14 cellular contexts compared by ENCODE assay signal in the genomic region with DNA sequence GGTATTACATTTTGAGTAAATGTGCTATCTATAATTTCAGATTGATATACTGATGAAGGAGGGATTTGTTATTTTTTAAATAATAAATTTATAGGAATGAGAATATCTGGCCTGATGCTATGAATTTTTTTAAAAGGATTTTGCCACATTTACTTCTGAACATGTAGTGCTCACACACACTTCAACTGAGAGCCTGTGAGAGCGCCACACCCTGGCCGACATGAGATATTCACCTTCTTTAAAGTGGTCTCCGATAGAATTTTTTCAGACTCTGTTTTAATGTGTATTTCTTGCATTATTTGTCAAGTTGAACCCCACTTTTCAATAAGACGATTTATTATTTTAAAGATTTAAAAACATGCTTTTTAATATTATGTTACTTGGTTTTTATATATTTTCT.
DNase-seq lines count a peak whose midpoint lies in the region; ATAC-seq, FAIRE-seq and TF ChIP-seq lines count a peak whose summit lies in the region.
"Had no signal": no experiment of that assay in that cellular context is flagged by ENCODE, and none has a peak within 500 bp of the region (broad histone marks: within the 10 kb centered on the region; RNA-seq: fewer than 3 reads in every experiment).

No MANE protein-coding gene starts in this region.

- no peaks in the 10 kb centered on the region for H3K36me3 ChIP-seq in PC-9 (ENCODE audit: low read depth)
- H3K36me3 ChIP-seq: pancreas, vagina had no signal

- CTCF ChIA-PET in PC-9 (lab: Charles Lee), result no interaction called here

- no peak overlapping the region for H3K4me2 ChIP-seq in PC-9

- no peaks in the 10 kb centered on the region for H3K9me2 ChIP-seq in PC-9 (ENCODE audit: insufficient read depth)

- intact Hi-C loops in PC-9 (cut with micrococcal nuclease; ENCODE audit: unreplicated experiment), result no loop called here

- peak; percentile 32 for TF ChIP-seq CTCF in D721Med (IDR thresholded peaks at IDR 0.05; ENCODE audit: insufficient read depth, missing control alignments)
- TF ChIP-seq CTCF in PC-9 (conservative IDR thresholded peaks at IDR 0.05), result peak; percentile 43

- POLR2A ChIA-PET in PC-9 (lab: Charles Lee; ENCODE audit: unreplicated experiment), result no interaction called here

- no peak overlapping the region for H2AFZ ChIP-seq in PC-9

- H3K27ac ChIP-seq in PC-9, result no peak overlapping the region
- H3K27ac ChIP-seq: pancreas, vagina had no signal

- FAIRE-seq in D721Med (lab: Jason Lieb, UNC), result no peak
- FAIRE-seq: pancreas had no signal

- H3K9me3 ChIP-seq in PC-9 (ENCODE audit: insufficient read depth, low read depth), result no peaks in the 10 kb centered on the region
- H3K9me3 ChIP-seq: pancreas, vagina had no signal

- H4K20me1 ChIP-seq in PC-9 (ENCODE audit: insufficient read depth), result no peaks in the 10 kb centered on the region

- no peaks in the 10 kb centered on the region for H3F3A ChIP-seq in PC-9 (ENCODE audit: insufficient read depth, low read depth)

- no peak overlapping the region for H3K4me3 ChIP-seq in PC-9
- H3K4me3 ChIP-seq: pancreas, vagina had no signal

- no peak for DNase-seq in D721Med (ENCODE audit: insufficient read length, low spot score)
- DNase-seq in PC-9, result no peak
- DNase-seq in iPS-NIHi7 (ENCODE audit: extremely low spot score), result peak; percentile 49
- DNase-seq in COLO829 (ENCODE audit: low spot score), result no peak
- DNase-seq in superior temporal gyrus (ENCODE audit: extremely low spot score), result no peak
- DNase-seq in stimulated activated naive CD4-positive, alpha-beta T cell (lab: John Stamatoyannopoulos, UW), result no peak
- DNase-seq: activated CD4-positive, CD25-positive, alpha-beta regulatory T cell treated with anti-CD3 and anti-CD28 coated beads, Interleukin-2, amount 50 U/mL, for 72 hours; DMS79 treated with DMSO at 0.1 percent for 48 hours; Kasumi-1; pancreas had no signal

- BruUV-seq in PC-9 (replicated peaks; lab: Mats Ljungman, UMichigan), result no TSS peak

- H3K4me1 ChIP-seq in PC-9 (replicated peaks; ENCODE audit: insufficient read depth), result no peaks in the 10 kb centered on the region
- H3K4me1 ChIP-seq: pancreas, vagina had no signal

- no peaks in the 10 kb centered on the region for H3K27me3 ChIP-seq in PC-9 (ENCODE audit: insufficient read depth, low read depth)
- H3K27me3 ChIP-seq: pancreas, vagina had no signal

- H3K79me2 ChIP-seq in PC-9 (ENCODE audit: low read depth), result no peaks in the 10 kb centered on the region

- ATAC-seq in GM18519 (IDR thresholded peaks at IDR 0.05; ENCODE audit: low FRiP score, unreplicated experiment) (peak; percentile 46), HG03520 (IDR thresholded peaks at IDR 0.05; ENCODE audit: unreplicated experiment) (no peak)
- ATAC-seq: activated naive CD4-positive, alpha-beta T cell treated with anti-CD3 and anti-CD28 coated beads, Interleukin-2, amount 50 U/mL, for 72 hours; pancreas had no signal
